In the genomic region with DNA sequence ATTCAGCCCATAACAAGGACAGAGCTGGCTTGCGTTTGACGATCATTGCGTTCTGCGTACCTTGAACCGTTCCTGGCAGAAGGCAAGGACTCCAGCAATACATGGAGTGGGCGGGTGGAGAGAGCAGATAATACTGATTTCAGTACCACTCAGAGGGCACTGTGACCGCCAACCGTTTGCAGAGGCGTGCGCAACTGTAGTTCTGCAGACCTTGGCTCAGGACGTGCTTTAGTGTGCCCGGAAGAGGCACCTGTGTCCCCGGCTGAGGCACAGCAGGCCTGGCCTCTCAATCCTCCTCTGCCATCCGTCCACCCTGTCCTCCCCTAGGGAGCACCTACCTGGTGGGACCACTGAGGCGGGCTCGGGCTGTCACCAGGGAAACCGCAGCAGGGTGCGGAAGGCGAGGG, we compare ENCODE assay signal across 1 cellular context.
TF ChIP-seq lines count a peak whose summit lies in the region.

No MANE protein-coding gene starts in this region.

TF ChIP-seq in HepG2, 621 proteins besides CTCF, POLR2A, EP300 and RAD21 (continued from another document):
- TF ChIP-seq, protein P1, sequence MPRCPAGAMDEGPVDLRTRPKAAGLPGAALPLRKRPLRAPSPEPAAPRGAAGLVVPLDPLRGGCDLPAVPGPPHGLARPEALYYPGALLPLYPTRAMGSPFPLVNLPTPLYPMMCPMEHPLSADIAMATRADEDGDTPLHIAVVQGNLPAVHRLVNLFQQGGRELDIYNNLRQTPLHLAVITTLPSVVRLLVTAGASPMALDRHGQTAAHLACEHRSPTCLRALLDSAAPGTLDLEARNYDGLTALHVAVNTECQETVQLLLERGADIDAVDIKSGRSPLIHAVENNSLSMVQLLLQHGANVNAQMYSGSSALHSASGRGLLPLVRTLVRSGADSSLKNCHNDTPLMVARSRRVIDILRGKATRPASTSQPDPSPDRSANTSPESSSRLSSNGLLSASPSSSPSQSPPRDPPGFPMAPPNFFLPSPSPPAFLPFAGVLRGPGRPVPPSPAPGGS (CRISPR knock-in tag; IDR thresholded peaks at IDR 0.05), result no peak
- TF ChIP-seq ZNF556 (CRISPR knock-in tag; IDR thresholded peaks at IDR 0.05; ENCODE audit: borderline replicate concordance) (no peak), ZNF781 (CRISPR knock-in tag; IDR thresholded peaks at IDR 0.05; ENCODE audit: borderline replicate concordance, not compliant biosample characterization) (no peak), CHCHD3 (CRISPR knock-in tag; IDR thresholded peaks at IDR 0.05) (0 out of 2 replicates have a peak, but pooled peaks have one; percentile 21), MYC (CRISPR knock-in tag; IDR thresholded peaks at IDR 0.05; ENCODE audit: borderline replicate concordance) (no peak), MAZ (IDR thresholded peaks at IDR 0.05; ENCODE audit: borderline replicate concordance, low read depth, low read length) (no peak), MAZ (CRISPR knock-in tag; IDR thresholded peaks at IDR 0.05; ENCODE audit: low read depth) (no peak), HNF4G (IDR thresholded peaks at IDR 0.05; ENCODE audit: borderline replicate concordance, low read depth, low read length) (peak; percentile 32; the same call in 1 of the 2 replicates), HNF4G (CRISPR knock-in tag; IDR thresholded peaks at IDR 0.05; ENCODE audit: borderline replicate concordance, low read depth) (no peak), EED (CRISPR knock-in tag; IDR thresholded peaks at IDR 0.05) (no peak), ZSCAN20 (CRISPR knock-in tag; IDR thresholded peaks at IDR 0.05; ENCODE audit: borderline replicate concordance) (no peak), JUN (CRISPR knock-in tag; IDR thresholded peaks at IDR 0.05) (no peak), PTBP1 (IDR thresholded peaks at IDR 0.05; ENCODE audit: low read depth, low read length, poor library complexity, severe bottlenecking) (no peak), XBP1 (CRISPR knock-in tag; IDR thresholded peaks at IDR 0.05) (no peak), ATF7-NPFF (CRISPR knock-in tag; IDR thresholded peaks at IDR 0.05; ENCODE audit: low read depth) (no peak), ZNF263 (CRISPR knock-in tag; IDR thresholded peaks at IDR 0.05) (peak; percentile 86), THAP11 (CRISPR knock-in tag; IDR thresholded peaks at IDR 0.05) (no peak), EHMT2 (IDR thresholded peaks at IDR 0.05; ENCODE audit: borderline replicate concordance, low read depth, low read length) (no peak), SRSF4 (IDR thresholded peaks at IDR 0.05; ENCODE audit: low read depth, low read length, poor library complexity, severe bottlenecking) (no peak), SALL1 (CRISPR knock-in tag; IDR thresholded peaks at IDR 0.05) (no peak), PRMT3 (CRISPR knock-in tag; IDR thresholded peaks at IDR 0.05; ENCODE audit: borderline replicate concordance, low read depth) (no peak), SP2 (CRISPR knock-in tag; IDR thresholded peaks at IDR 0.05) (no peak), GATAD2A (CRISPR knock-in tag; IDR thresholded peaks at IDR 0.05) (0 out of 2 replicates have a peak, but pooled peaks have one; percentile 18), HNF4A (CRISPR knock-in tag; IDR thresholded peaks at IDR 0.05) (peak; percentile 59), SP1 (IDR thresholded peaks at IDR 0.05) (no peak), SP1 (CRISPR knock-in tag; IDR thresholded peaks at IDR 0.05) (no peak), RXRB (CRISPR knock-in tag; IDR thresholded peaks at IDR 0.05; ENCODE audit: borderline replicate concordance) (no peak), RBAK (CRISPR knock-in tag; IDR thresholded peaks at IDR 0.05) (no peak), ZNF562 (CRISPR knock-in tag; IDR thresholded peaks at IDR 0.05; ENCODE audit: borderline replicate concordance) (no peak)
- TF ChIP-seq, protein P2, sequence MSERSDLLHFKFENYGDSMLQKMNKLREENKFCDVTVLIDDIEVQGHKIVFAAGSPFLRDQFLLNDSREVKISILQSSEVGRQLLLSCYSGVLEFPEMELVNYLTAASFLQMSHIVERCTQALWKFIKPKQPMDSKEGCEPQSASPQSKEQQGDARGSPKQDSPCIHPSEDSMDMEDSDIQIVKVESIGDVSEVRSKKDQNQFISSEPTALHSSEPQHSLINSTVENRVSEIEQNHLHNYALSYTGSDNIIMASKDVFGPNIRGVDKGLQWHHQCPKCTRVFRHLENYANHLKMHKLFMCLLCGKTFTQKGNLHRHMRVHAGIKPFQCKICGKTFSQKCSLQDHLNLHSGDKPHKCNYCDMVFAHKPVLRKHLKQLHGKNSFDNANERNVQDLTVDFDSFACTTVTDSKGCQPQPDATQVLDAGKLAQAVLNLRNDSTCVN (CRISPR knock-in tag; IDR thresholded peaks at IDR 0.05; ENCODE audit: borderline replicate concordance), result no peak
- TF ChIP-seq, protein P3, sequence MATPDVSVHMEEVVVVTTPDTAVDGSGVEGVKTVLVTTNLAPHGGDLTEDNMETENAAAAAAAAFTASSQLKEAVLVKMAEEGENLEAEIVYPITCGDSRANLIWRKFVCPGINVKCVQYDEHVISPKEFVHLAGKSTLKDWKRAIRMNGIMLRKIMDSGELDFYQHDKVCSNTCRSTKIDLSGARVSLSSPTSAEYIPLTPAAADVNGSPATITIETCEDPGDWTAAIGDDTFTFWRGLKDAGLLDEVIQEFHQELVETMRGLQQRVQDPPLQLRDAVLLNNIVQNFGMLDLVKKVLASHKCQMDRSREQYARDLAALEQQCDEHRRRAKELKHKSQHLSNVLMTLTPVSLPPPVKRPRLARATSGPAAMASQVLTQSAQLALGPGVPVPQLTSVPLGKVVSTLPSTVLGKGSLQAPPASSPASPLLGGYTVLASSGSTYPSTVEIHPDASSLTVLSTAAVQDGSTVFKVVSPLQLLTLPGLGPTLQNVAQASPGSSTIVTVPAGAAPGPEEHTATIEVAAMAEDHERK (CRISPR knock-in tag; IDR thresholded peaks at IDR 0.05; ENCODE audit: low read depth), result no peak
- TF ChIP-seq, protein P4, sequence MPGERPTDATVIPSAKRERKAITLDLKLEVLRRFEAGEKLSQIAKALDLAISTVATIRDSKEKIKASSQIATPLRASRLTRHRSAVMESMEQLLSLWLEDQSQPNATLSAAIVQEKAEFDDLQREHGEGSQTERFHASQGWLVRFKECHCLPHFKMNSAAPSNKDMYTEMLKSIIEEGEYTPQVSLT (CRISPR knock-in tag; IDR thresholded peaks at IDR 0.05; ENCODE audit: borderline replicate concordance, low read depth), result no peak
- TF ChIP-seq, protein P5, sequence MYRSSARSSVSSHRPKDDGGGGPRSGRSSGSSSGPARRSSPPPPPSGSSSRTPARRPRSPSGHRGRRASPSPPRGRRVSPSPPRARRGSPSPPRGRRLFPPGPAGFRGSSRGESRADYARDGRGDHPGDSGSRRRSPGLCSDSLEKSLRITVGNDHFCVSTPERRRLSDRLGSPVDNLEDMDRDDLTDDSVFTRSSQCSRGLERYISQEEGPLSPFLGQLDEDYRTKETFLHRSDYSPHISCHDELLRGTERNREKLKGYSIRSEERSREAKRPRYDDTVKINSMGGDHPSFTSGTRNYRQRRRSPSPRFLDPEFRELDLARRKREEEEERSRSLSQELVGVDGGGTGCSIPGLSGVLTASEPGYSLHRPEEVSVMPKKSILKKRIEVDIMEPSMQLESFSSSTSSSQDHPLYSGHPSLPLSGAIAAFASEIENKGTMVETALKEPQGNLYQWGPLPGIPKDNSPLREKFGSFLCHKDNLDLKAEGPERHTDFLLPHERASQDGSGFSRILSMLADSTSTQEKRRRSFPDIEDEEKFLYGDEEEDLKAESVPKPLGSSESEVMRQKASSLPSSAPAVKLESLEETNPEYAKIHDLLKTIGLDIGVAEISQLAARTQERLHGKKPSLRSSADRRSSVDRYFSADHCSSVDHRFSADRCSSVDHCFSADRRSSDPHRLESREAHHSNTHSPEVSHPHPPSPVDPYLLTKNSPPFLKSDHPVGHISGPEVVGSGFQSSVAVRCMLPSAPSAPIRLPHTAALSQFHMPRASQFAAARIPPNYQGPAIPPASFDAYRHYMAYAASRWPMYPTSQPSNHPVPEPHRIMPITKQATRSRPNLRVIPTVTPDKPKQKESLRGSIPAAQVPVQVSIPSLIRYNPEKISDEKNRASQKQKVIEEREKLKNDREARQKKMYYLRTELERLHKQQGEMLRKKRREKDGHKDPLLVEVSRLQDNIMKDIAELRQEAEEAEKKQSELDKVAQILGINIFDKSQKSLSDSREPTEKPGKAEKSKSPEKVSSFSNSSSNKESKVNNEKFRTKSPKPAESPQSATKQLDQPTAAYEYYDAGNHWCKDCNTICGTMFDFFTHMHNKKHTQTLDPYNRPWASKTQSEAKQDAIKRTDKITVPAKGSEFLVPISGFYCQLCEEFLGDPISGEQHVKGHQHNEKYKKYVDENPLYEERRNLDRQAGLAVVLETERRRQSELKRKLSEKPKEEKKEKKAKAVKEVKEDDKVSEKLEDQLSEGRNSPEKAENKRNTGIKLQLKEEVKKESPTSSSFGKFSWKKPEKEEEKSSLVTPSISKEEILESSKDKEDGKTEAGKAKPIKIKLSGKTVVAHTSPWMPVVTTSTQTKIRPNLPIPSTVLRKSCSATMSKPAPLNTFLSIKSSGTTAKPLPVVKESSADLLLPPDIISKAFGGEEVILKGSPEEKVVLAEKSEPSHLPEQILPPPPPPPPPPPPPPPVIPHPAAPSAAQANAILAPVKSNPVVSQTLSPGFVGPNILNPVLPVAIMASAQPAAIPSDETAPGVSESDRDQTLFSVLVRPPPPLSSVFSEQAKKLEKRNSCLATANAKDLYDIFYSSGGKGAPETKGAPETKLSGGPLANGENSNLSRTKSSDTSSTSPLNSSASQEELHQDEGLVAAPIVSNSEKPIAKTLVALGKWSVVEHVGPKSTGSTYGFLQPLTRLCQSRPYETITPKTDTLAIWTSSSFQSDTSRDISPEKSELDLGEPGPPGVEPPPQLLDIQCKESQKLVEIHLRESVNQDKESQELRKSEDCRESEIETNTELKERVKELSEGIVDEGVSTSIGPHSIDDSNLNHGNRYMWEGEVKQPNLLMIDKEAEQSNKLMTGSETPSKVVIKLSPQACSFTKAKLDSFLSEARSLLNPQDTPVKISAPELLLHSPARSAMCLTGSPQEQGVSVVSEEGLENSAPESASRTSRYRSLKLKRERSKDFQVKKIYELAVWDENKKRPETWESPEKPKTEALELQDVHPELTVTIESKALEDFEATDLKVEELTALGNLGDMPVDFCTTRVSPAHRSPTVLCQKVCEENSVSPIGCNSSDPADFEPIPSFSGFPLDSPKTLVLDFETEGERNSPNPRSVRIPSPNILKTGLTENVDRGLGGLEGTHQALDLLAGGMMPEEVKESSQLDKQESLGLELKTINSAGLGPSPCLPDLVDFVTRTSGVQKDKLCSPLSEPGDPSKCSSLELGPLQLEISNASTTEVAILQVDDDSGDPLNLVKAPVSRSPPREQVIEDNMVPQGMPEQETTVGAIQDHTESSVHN (CRISPR knock-in tag; IDR thresholded peaks at IDR 0.05), result no peak
- TF ChIP-seq, protein P6, sequence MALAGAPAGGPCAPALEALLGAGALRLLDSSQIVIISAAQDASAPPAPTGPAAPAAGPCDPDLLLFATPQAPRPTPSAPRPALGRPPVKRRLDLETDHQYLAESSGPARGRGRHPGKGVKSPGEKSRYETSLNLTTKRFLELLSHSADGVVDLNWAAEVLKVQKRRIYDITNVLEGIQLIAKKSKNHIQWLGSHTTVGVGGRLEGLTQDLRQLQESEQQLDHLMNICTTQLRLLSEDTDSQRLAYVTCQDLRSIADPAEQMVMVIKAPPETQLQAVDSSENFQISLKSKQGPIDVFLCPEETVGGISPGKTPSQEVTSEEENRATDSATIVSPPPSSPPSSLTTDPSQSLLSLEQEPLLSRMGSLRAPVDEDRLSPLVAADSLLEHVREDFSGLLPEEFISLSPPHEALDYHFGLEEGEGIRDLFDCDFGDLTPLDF (CRISPR knock-in tag; IDR thresholded peaks at IDR 0.05), result no peak
- TF ChIP-seq, protein P7, sequence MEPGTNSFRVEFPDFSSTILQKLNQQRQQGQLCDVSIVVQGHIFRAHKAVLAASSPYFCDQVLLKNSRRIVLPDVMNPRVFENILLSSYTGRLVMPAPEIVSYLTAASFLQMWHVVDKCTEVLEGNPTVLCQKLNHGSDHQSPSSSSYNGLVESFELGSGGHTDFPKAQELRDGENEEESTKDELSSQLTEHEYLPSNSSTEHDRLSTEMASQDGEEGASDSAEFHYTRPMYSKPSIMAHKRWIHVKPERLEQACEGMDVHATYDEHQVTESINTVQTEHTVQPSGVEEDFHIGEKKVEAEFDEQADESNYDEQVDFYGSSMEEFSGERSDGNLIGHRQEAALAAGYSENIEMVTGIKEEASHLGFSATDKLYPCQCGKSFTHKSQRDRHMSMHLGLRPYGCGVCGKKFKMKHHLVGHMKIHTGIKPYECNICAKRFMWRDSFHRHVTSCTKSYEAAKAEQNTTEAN (CRISPR knock-in tag; conservative IDR thresholded peaks at IDR 0.05), result no peak
- TF ChIP-seq, protein P8, sequence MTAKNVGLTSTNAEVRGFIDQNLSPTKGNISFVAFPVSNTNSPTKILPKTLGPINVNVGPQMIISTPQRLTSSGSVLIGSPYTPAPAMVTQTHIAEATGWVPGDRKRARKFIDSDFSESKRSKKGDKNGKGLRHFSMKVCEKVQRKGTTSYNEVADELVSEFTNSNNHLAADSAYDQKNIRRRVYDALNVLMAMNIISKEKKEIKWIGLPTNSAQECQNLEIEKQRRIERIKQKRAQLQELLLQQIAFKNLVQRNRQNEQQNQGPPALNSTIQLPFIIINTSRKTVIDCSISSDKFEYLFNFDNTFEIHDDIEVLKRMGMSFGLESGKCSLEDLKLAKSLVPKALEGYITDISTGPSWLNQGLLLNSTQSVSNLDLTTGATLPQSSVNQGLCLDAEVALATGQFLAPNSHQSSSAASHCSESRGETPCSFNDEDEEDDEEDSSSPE (CRISPR knock-in tag; IDR thresholded peaks at IDR 0.05), result no peak
- TF ChIP-seq, protein P9, sequence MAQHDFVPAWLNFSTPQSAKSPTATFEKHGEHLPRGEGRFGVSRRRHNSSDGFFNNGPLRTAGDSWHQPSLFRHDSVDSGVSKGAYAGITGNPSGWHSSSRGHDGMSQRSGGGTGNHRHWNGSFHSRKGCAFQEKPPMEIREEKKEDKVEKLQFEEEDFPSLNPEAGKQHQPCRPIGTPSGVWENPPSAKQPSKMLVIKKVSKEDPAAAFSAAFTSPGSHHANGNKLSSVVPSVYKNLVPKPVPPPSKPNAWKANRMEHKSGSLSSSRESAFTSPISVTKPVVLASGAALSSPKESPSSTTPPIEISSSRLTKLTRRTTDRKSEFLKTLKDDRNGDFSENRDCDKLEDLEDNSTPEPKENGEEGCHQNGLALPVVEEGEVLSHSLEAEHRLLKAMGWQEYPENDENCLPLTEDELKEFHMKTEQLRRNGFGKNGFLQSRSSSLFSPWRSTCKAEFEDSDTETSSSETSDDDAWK (CRISPR knock-in tag; IDR thresholded peaks at IDR 0.05), result no peak
- TF ChIP-seq, protein P10, sequence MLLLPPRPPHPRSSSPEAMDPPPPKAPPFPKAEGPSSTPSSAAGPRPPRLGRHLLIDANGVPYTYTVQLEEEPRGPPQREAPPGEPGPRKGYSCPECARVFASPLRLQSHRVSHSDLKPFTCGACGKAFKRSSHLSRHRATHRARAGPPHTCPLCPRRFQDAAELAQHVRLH (CRISPR knock-in tag; IDR thresholded peaks at IDR 0.05; ENCODE audit: borderline replicate concordance, low read depth), result no peak
TF ChIP-seq in HepG2: peak in this region for 17.
